1 cellular context compared by ENCODE assay signal in genomic region chr5:68710514-68710913, GRCh38.
TF ChIP-seq lines count a peak whose summit lies in the region.

No MANE protein-coding gene starts in this region.

TF ChIP-seq in GM23338, 12 proteins besides CTCF, POLR2A, EP300 and RAD21 (continued from another document):
- TF ChIP-seq, protein P1, sequence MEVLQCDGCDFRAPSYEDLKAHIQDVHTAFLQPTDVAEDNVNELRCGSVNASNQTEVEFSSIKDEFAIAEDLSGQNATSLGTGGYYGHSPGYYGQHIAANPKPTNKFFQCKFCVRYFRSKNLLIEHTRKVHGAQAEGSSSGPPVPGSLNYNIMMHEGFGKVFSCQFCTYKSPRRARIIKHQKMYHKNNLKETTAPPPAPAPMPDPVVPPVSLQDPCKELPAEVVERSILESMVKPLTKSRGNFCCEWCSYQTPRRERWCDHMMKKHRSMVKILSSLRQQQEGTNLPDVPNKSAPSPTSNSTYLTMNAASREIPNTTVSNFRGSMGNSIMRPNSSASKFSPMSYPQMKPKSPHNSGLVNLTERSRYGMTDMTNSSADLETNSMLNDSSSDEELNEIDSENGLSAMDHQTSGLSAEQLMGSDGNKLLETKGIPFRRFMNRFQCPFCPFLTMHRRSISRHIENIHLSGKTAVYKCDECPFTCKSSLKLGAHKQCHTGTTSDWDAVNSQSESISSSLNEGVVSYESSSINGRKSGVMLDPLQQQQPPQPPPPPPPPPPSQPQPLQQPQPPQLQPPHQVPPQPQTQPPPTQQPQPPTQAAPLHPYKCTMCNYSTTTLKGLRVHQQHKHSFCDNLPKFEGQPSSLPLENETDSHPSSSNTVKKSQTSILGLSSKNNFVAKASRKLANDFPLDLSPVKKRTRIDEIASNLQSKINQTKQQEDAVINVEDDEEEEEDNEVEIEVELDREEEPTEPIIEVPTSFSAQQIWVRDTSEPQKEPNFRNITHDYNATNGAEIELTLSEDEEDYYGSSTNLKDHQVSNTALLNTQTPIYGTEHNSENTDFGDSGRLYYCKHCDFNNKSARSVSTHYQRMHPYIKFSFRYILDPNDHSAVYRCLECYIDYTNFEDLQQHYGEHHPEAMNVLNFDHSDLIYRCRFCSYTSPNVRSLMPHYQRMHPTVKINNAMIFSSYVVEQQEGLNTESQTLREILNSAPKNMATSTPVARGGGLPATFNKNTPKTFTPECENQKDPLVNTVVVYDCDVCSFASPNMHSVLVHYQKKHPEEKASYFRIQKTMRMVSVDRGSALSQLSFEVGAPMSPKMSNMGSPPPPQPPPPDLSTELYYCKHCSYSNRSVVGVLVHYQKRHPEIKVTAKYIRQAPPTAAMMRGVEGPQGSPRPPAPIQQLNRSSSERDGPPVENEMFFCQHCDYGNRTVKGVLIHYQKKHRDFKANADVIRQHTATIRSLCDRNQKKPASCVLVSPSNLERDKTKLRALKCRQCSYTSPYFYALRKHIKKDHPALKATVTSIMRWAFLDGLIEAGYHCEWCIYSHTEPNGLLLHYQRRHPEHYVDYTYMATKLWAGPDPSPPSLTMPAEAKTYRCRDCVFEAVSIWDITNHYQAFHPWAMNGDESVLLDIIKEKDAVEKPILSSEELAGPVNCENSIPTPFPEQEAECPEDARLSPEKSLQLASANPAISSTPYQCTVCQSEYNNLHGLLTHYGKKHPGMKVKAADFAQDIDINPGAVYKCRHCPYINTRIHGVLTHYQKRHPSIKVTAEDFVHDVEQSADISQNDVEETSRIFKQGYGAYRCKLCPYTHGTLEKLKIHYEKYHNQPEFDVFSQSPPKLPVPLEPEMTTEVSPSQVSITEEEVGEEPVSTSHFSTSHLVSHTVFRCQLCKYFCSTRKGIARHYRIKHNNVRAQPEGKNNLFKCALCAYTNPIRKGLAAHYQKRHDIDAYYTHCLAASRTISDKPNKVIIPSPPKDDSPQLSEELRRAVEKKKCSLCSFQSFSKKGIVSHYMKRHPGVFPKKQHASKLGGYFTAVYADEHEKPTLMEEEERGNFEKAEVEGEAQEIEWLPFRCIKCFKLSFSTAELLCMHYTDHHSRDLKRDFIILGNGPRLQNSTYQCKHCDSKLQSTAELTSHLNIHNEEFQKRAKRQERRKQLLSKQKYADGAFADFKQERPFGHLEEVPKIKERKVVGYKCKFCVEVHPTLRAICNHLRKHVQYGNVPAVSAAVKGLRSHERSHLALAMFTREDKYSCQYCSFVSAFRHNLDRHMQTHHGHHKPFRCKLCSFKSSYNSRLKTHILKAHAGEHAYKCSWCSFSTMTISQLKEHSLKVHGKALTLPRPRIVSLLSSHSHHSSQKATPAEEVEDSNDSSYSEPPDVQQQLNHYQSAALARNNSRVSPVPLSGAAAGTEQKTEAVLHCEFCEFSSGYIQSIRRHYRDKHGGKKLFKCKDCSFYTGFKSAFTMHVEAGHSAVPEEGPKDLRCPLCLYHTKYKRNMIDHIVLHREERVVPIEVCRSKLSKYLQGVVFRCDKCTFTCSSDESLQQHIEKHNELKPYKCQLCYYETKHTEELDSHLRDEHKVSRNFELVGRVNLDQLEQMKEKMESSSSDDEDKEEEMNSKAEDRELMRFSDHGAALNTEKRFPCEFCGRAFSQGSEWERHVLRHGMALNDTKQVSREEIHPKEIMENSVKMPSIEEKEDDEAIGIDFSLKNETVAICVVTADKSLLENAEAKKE (CRISPR knock-in tag; IDR thresholded peaks at IDR 0.05): no peak
- TF ChIP-seq STAT1 (IDR thresholded peaks at IDR 0.05; ENCODE audit: unreplicated experiment) (no peak), ETS1 (IDR thresholded peaks at IDR 0.05) (no peak), POLR2AphosphoS5 (IDR thresholded peaks at IDR 0.05; ENCODE audit: low read depth) (no peak), EZH2phosphoT487 (IDR thresholded peaks at IDR 0.05; ENCODE audit: unreplicated experiment) (no peak), JUNB (IDR thresholded peaks at IDR 0.05; ENCODE audit: unreplicated experiment) (no peak), CREB1 (CRISPR knock-in tag; IDR thresholded peaks at IDR 0.05; ENCODE audit: low read depth) (no peak), ZNF114 (CRISPR knock-in tag; IDR thresholded peaks at IDR 0.05) (no peak), NANOG (IDR thresholded peaks at IDR 0.05; ENCODE audit: borderline replicate concordance) (no peak), EZH2 (IDR thresholded peaks at IDR 0.05; ENCODE audit: low read depth, unreplicated experiment) (no peak)
- TF ChIP-seq, protein P2, sequence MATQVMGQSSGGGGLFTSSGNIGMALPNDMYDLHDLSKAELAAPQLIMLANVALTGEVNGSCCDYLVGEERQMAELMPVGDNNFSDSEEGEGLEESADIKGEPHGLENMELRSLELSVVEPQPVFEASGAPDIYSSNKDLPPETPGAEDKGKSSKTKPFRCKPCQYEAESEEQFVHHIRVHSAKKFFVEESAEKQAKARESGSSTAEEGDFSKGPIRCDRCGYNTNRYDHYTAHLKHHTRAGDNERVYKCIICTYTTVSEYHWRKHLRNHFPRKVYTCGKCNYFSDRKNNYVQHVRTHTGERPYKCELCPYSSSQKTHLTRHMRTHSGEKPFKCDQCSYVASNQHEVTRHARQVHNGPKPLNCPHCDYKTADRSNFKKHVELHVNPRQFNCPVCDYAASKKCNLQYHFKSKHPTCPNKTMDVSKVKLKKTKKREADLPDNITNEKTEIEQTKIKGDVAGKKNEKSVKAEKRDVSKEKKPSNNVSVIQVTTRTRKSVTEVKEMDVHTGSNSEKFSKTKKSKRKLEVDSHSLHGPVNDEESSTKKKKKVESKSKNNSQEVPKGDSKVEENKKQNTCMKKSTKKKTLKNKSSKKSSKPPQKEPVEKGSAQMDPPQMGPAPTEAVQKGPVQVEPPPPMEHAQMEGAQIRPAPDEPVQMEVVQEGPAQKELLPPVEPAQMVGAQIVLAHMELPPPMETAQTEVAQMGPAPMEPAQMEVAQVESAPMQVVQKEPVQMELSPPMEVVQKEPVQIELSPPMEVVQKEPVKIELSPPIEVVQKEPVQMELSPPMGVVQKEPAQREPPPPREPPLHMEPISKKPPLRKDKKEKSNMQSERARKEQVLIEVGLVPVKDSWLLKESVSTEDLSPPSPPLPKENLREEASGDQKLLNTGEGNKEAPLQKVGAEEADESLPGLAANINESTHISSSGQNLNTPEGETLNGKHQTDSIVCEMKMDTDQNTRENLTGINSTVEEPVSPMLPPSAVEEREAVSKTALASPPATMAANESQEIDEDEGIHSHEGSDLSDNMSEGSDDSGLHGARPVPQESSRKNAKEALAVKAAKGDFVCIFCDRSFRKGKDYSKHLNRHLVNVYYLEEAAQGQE (IDR thresholded peaks at IDR 0.05; ENCODE audit: unreplicated experiment): no peak
TF ChIP-seq in GM23338: peak in this region for 0.
